In the genomic region with DNA sequence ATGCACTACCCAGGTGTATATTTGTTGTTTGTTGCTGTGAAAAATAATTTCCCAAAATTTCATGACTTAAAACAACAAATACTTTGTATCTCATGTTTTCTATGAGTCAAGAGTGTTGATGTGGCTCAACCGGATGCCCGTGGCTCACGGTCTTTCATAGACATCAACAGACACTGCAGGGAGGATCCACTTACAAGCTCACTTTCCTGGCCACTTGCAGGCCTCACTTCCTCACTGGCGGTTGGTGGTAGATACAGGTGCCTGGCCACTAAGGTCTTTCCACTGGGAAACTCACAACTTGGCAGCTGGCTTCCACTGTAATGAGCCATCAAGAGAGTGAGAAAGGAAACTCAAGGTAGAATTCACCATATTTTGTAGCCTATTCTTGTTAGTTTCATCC, we compare ENCODE assay signal across 12 cellular contexts.
DNase-seq lines count a peak whose midpoint lies in the region; ATAC-seq and TF ChIP-seq lines count a peak whose summit lies in the region.
"Had no signal": no experiment of that assay in that cellular context is flagged by ENCODE, and none has a peak within 500 bp of the region (broad histone marks: within the 10 kb centered on the region; RNA-seq: fewer than 3 reads in every experiment).

No MANE protein-coding gene starts in this region.

- no peaks in the 10 kb centered on the region for H3K4me1 Mint-ChIP-seq in activated T-helper 2 cell treated with anti-CD3 and anti-CD28 coated beads, Interferon-gamma antibody, Interleukin-2, Interleukin-4, amounts not matched to agents 10 μg/mL and 5 μg/mL and 100 μg/mL, durations not matched to agents 14 hours and 24 hours and 36 hours (ENCODE audit: low read depth)
- H3K4me1 Mint-ChIP-seq: immature natural killer cell had no signal

- DNase-seq in SIG-M5 treated with dmso at 0.1 percent for 504 hours (lab: John Stamatoyannopoulos, UW; ENCODE audit: unreplicated experiment) (peak; percentile 98), left lung (no peak), DMS114 treated with DMSO at 0.1 percent for 48 hours (lab: John Stamatoyannopoulos, UW; ENCODE audit: unreplicated experiment) (no peak)
- no peak for DNase-seq in activated T-helper 2 cell treated with anti-CD3 and anti-CD28 coated beads, Interferon-gamma antibody, Interleukin-2, Interleukin-4, amounts not matched to agents 10 μg/mL and 5 μg/mL and 100 μg/mL, durations not matched to agents 14 hours and 24 hours and 36 hours (ENCODE audit: low spot score)
- DNase-seq in stimulated activated CD4-positive, alpha-beta T cell treated with anti-CD3 and anti-CD28 coated beads, Interleukin-4, amount 100 ng/mL, for 1 hour, result no peak
- DNase-seq: amniotic stem cell, immature natural killer cell, NCI-H1436 treated with DMSO at 0.1 percent for 48 hours, SJCRH30 had no signal

- no peaks in the 10 kb centered on the region for H3K9me3 Mint-ChIP-seq in activated T-helper 2 cell treated with anti-CD3 and anti-CD28 coated beads, Interferon-gamma antibody, Interleukin-2, Interleukin-4, amounts not matched to agents 10 μg/mL and 5 μg/mL and 100 μg/mL, durations not matched to agents 14 hours and 24 hours and 36 hours

- H3K27me3 ChIP-seq in neutrophil, result no peaks in the 10 kb centered on the region
- H3K27me3 ChIP-seq in left lung, result no peaks in the 10 kb centered on the region
- H3K27me3 ChIP-seq: SJCRH30 had no signal

- H3K4me1 ChIP-seq in neutrophil (ENCODE audit: control insufficient read depth in 1 of 2, insufficient read depth in 1 of 2, low read depth in 1 of 2, low read length in 1 of 2), result peaks cover 16 to 29% of the 10 kb centered on the region in 2 experiments
- peaks cover 0 to 17% of the 10 kb centered on the region in 2 donors for H3K4me1 ChIP-seq in left lung

- H3K9me3 ChIP-seq in neutrophil (no peaks in the 10 kb centered on the region), left lung (no peaks in the 10 kb centered on the region)
- H3K9me3 ChIP-seq: SJCRH30 had no signal

- H3K4me3 ChIP-seq in neutrophil (ENCODE audit: low read depth in 1 of 2, low read length in 1 of 2), result peak overlapping the region in 1 of 2 experiments; percentile 3
- no peak overlapping the region for H3K4me3 ChIP-seq in left lung
- H3K4me3 ChIP-seq: SJCRH30 had no signal

- no peak for TF ChIP-seq CTCF in neutrophil (IDR thresholded peaks at IDR 0.05)
- no peak for TF ChIP-seq CTCF in left lung (IDR thresholded peaks at IDR 0.05)

- H3K36me3 ChIP-seq in neutrophil, result no peaks in the 10 kb centered on the region
- no peaks in the 10 kb centered on the region for H3K36me3 ChIP-seq in left lung
- H3K36me3 ChIP-seq: SJCRH30 had no signal

- ATAC-seq in GM18861 (IDR thresholded peaks at IDR 0.05; ENCODE audit: unreplicated experiment) (peak; percentile 40), HG03135 (IDR thresholded peaks at IDR 0.05; ENCODE audit: unreplicated experiment) (peak; percentile 80), left lung (no peak)

- H3K4me3 Mint-ChIP-seq in activated T-helper 2 cell treated with anti-CD3 and anti-CD28 coated beads, Interferon-gamma antibody, Interleukin-2, Interleukin-4, amounts not matched to agents 10 μg/mL and 5 μg/mL and 100 μg/mL, durations not matched to agents 14 hours and 24 hours and 36 hours (ENCODE audit: low read depth), result no peak overlapping the region
- H3K4me3 Mint-ChIP-seq: immature natural killer cell had no signal

- H3K36me3 Mint-ChIP-seq in activated T-helper 2 cell treated with anti-CD3 and anti-CD28 coated beads, Interferon-gamma antibody, Interleukin-2, Interleukin-4, amounts not matched to agents 10 μg/mL and 5 μg/mL and 100 μg/mL, durations not matched to agents 14 hours and 24 hours and 36 hours (ENCODE audit: low read depth), result no peaks in the 10 kb centered on the region
- H3K36me3 Mint-ChIP-seq: immature natural killer cell had no signal

- H3K27ac Mint-ChIP-seq in activated T-helper 2 cell treated with anti-CD3 and anti-CD28 coated beads, Interferon-gamma antibody, Interleukin-2, Interleukin-4, amounts not matched to agents 10 μg/mL and 5 μg/mL and 100 μg/mL, durations not matched to agents 14 hours and 24 hours and 36 hours, result no peak overlapping the region
- H3K27ac Mint-ChIP-seq: immature natural killer cell had no signal

- H3K27ac ChIP-seq in neutrophil (peak overlapping the region; percentile 92), left lung (peak overlapping the region in 1 of 2 donors; percentile 68)

- intact Hi-C loops in left lung (cut with DNase I), result no loop called here
- intact Hi-C loops in activated T-helper 2 cell treated with anti-CD3 and anti-CD28 coated beads, Interferon-gamma antibody, Interleukin-2, Interleukin-4, amounts not matched to agents 10 μg/mL and 5 μg/mL and 100 μg/mL, durations not matched to agents 14 hours and 24 hours and 36 hours (cut with micrococcal nuclease), result no loop called here

- H3K27me3 Mint-ChIP-seq in activated T-helper 2 cell treated with anti-CD3 and anti-CD28 coated beads, Interferon-gamma antibody, Interleukin-2, Interleukin-4, amounts not matched to agents 10 μg/mL and 5 μg/mL and 100 μg/mL, durations not matched to agents 14 hours and 24 hours and 36 hours (ENCODE audit: low read depth), result no peaks in the 10 kb centered on the region
